Comparison of ENCODE assay signal across 15 cellular contexts in genomic region chr16:30929167-30929566, GRCh38. TPM values are rescaled to one million over a fixed set of nuclear protein-coding genes. Genes with fewer than 3 reads are reported as not detected.
DNase-seq lines count a peak whose midpoint lies in the region; ATAC-seq lines count a peak whose summit lies in the region.
"Had no signal": no experiment of that assay in that cellular context is flagged by ENCODE, and none has a peak within 500 bp of the region (broad histone marks: within the 10 kb centered on the region; RNA-seq: fewer than 3 reads in every experiment).

No MANE protein-coding gene starts in this region.

- intact Hi-C loops in Right ventricle myocardium inferior (cut with DNase I) (loop anchor here (10.0 kb wide), 1 partner anchor 484 kb away; the partner anchor contains the start of gene SEPHS2), cardiac septum (cut with DNase I) (no loop called here)

- ATAC-seq in Right ventricle myocardium inferior = no peak
- ATAC-seq: HepG2 had no signal

- DNase-seq in Right ventricle myocardium inferior (ENCODE audit: missing footprints) (peak; percentile 9), cardiac septum (ENCODE audit: low spot score) (no peak), RKO (ENCODE audit: low spot score) (peak; percentile 33), iris pigment epithelial cell (ENCODE audit: low read depth) (peak; percentile 67), medulla oblongata (ENCODE audit: extremely low spot score) (no peak), globus pallidus (ENCODE audit: low spot score) (no peak)
- DNase-seq in activated T-cell treated with anti-CD3 and anti-CD28 coated beads, Interleukin-2, amount 50 U/mL, for 1 hour = no peak
- DNase-seq: ACHN; C1 segment of cervical spinal cord; Calu3; CD4-positive, alpha-beta T cell; DMS 273 treated with DMSO at 0.1 percent for 48 hours; HCEC 1CT; HFFc6 had no signal

RNA-seq across cellular contexts. Expression of gene FBXL19, which starts 5.8 kb away (rescaled TPM):
- 6.3 TPM for total RNA-seq in Right ventricle myocardium inferior
- 8.0 TPM for total RNA-seq in cardiac septum

RNA-seq across cellular contexts. Expression of gene ORAI3, which starts 19.7 kb away (rescaled TPM):
- total RNA-seq in Right ventricle myocardium inferior = 11.4 TPM
- total RNA-seq in cardiac septum = 9.5 TPM

RNA-seq across cellular contexts. Expression of gene SETD1A, which starts 28.4 kb away (rescaled TPM):
- 9.4 TPM for total RNA-seq in Right ventricle myocardium inferior
- 9.6 TPM for total RNA-seq in cardiac septum

RNA-seq across cellular contexts. Expression of gene CTF1, which starts 32.8 kb away (rescaled TPM):
- total RNA-seq in Right ventricle myocardium inferior (8.7 TPM), cardiac septum (17.7 TPM)

RNA-seq across cellular contexts. Expression of gene BCL7C, which starts 35.3 kb away (rescaled TPM):
- total RNA-seq in Right ventricle myocardium inferior (32.2 TPM), cardiac septum (27.6 TPM)

Comparison
In these comparisons a context has a peak if more than half of its experiments do, and no peak if none do; other contexts are left out.
1. DNase-seq: peak in Right ventricle myocardium inferior (single experiment), RKO (single experiment) and iris pigment epithelial cell (single experiment); none in cardiac septum (single experiment), medulla oblongata (single experiment), globus pallidus (single experiment) and activated T-cell treated with anti-CD3 and anti-CD28 coated beads, Interleukin-2, amount 50 U/mL, for 1 hour (single experiment).